9 cellular contexts compared by ENCODE assay signal in the genomic region with DNA sequence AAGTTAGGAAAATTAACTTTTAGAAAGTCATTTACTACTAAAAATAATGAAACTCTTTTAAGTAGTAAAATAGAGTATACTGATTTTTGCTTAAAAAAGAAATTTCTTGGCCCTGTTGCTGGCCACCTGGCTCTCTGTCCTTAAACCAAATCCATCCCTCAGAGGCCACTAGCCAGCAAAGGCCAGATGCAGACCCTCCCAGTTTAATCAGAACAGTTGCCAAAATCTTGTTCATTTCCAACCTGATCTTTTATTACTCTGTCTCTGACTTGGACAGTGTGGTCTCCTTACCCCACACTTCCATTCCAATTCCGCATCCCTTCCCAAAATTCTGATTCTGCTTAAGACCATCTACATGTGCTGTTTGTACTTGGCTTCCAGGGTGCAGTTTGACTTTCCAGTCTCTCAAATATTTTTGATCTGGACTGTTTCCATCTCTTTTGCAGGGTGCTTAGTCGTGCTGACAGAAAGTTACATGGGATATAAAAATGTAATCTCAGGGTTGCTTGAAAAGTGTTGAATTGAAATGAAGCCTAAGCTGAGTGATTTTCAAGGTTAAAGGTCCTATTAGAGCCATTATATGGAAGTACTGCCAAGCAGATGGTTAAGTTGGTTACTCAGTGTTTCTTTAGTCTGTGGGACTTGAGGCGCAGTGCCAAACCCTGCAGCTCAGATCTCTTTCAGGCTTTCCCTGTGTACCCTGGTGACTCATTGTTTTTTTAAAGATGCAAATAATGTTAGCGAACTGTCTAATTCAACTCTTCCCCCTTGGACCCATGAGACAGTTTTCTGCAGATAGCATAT. TPM values are rescaled to one million over a fixed set of nuclear protein-coding genes. Genes with fewer than 3 reads are reported as not detected.
DNase-seq lines count a peak whose midpoint lies in the region; ATAC-seq, FAIRE-seq and TF ChIP-seq lines count a peak whose summit lies in the region.
"Had no signal": no experiment of that assay in that cellular context is flagged by ENCODE, and none has a peak within 500 bp of the region (broad histone marks: within the 10 kb centered on the region; RNA-seq: fewer than 3 reads in every experiment).

No MANE protein-coding gene starts in this region.

- TF ChIP-seq CTCF in astrocyte (IDR thresholded peaks at IDR 0.05; ENCODE audit: insufficient read depth, low read depth, low read length) (no peak), left lung (IDR thresholded peaks at IDR 0.05) (no peak), CD14-positive monocyte (IDR thresholded peaks at IDR 0.05) (no peak)

- H2AFZ ChIP-seq in astrocyte (ENCODE audit: low read depth, low read length) = no peak overlapping the region

- H3K9me3 Mint-ChIP-seq in astrocyte (ENCODE audit: unreplicated experiment) (peaks cover 3% of the 10 kb centered on the region), CD14-positive monocyte (peaks cover 0 to 10% (median 4%) of the 10 kb centered on the region in 7 donors)

- no peak overlapping the region for H3K9ac ChIP-seq in astrocyte (ENCODE audit: low read length)

- H3K4me1 Mint-ChIP-seq in astrocyte (ENCODE audit: low read depth, unreplicated experiment) (peaks cover 22% of the 10 kb centered on the region), CD14-positive monocyte (peaks cover 31% of the 10 kb centered on the region)

- DNase-seq in activated CD4-positive, alpha-beta T cell treated with anti-CD3 and anti-CD28 coated beads, Interleukin-2, amount 50 U/mL, for 48 hours = peak; percentile 26 to 35
- DNase-seq in activated CD4-positive, alpha-beta T cell treated with anti-CD3 and anti-CD28 coated beads, Interleukin-2, amount 50 U/mL, for 1 hour = no peak
- DNase-seq in H4 (ENCODE audit: low spot score) (peak; percentile 95), LoVo (ENCODE audit: low spot score) (peak; percentile 78), astrocyte (ENCODE audit: low read depth) (peak; percentile 95), left lung (peak in 1 of 2 donors; percentile 79), CD14-positive monocyte (ENCODE audit: low spot score) (no peak)
- no peak for DNase-seq in stimulated activated naive CD4-positive, alpha-beta T cell (lab: John Stamatoyannopoulos, UW)

- peaks cover 3% of the 10 kb centered on the region for H4K20me1 ChIP-seq in astrocyte (ENCODE audit: insufficient read depth, low read length)

- H3K27me3 Mint-ChIP-seq in astrocyte (ENCODE audit: low read depth, unreplicated experiment) = no peaks in the 10 kb centered on the region
- peaks cover 2 to 11% (median 5%) of the 10 kb centered on the region in 3 donors for H3K27me3 Mint-ChIP-seq in CD14-positive monocyte (ENCODE audit: low read depth in 3 of 3)

- H3K27ac Mint-ChIP-seq in astrocyte (ENCODE audit: unreplicated experiment) = no peak overlapping the region
- H3K27ac Mint-ChIP-seq in CD14-positive monocyte = peak overlapping the region in 2 of 7 donors; percentile 2 to 4
- H3K27ac Mint-ChIP-seq: activated naive CD8-positive, alpha-beta T cell had no signal

- peak; percentile 88 for ATAC-seq in left lung

- intact Hi-C loops in left lung (cut with DNase I) (no loop called here), CD14-positive monocyte (cut with micrococcal nuclease) (no loop called here)

- peak; percentile 60 for FAIRE-seq in astrocyte (lab: Jason Lieb, UNC)

- peaks cover 37% of the 10 kb centered on the region for H3K4me1 ChIP-seq in astrocyte (ENCODE audit: insufficient read depth, low read length)
- peaks cover 18 to 33% of the 10 kb centered on the region in 2 donors for H3K4me1 ChIP-seq in left lung

- H3K4me3 ChIP-seq in astrocyte (ENCODE audit: insufficient read depth, low read depth, low read length) (no peak overlapping the region), left lung (no peak overlapping the region)

- H3K36me3 Mint-ChIP-seq in astrocyte (ENCODE audit: low read depth, unreplicated experiment) = no peaks in the 10 kb centered on the region
- H3K36me3 Mint-ChIP-seq in CD14-positive monocyte = no peaks in the 10 kb centered on the region

- H3K4me3 Mint-ChIP-seq in astrocyte (ENCODE audit: unreplicated experiment) = no peak overlapping the region
- no peak overlapping the region for H3K4me3 Mint-ChIP-seq in CD14-positive monocyte
- H3K4me3 Mint-ChIP-seq: activated naive CD8-positive, alpha-beta T cell had no signal

- H3K27ac ChIP-seq in astrocyte (ENCODE audit: low read depth, low read length) (peak overlapping the region; percentile 42), left lung (peak overlapping the region; percentile 37 to 54)

- H3K27me3 ChIP-seq in astrocyte (ENCODE audit: insufficient read depth, low read length) (no peaks in the 10 kb centered on the region), left lung (no peaks in the 10 kb centered on the region)

- H3K9me3 ChIP-seq in astrocyte (ENCODE audit: insufficient read depth, low read depth, low read length) = no peaks in the 10 kb centered on the region
- H3K9me3 ChIP-seq in left lung = no peaks in the 10 kb centered on the region

- H3K36me3 ChIP-seq in astrocyte (ENCODE audit: insufficient read depth, low read length) = no peaks in the 10 kb centered on the region
- no peaks in the 10 kb centered on the region for H3K36me3 ChIP-seq in left lung

- no peaks in the 10 kb centered on the region for H3K79me2 ChIP-seq in astrocyte (ENCODE audit: insufficient read depth, low read length)

- H3K4me2 ChIP-seq in astrocyte (ENCODE audit: low read length) = peak overlapping the region; percentile 77

RNA-seq across cellular contexts. Expression of a gene that starts 18.4 kb away (rescaled TPM):
- total RNA-seq in H4 (2014; rRNA removed; shearing (Covaris generic)) = 33.4 and 36.1 TPM in 2 replicates
- total RNA-seq in astrocyte = 39.8 and 48.9 TPM in 2 replicates
- 10 to 100 TPM; 55.8 to 72.4 TPM for total RNA-seq in left lung
- 10 to 100 TPM; 58.9 to 62.2 TPM for polyA plus RNA-seq in CD14-positive monocyte

RNA-seq across cellular contexts. Expression of a gene that starts 36.1 kb away (rescaled TPM):
- 19.1 and 35.6 TPM in 2 replicates for total RNA-seq in H4 (2014; rRNA removed; shearing (Covaris generic))
- total RNA-seq in astrocyte (120 and 132 TPM in 2 replicates), left lung (100 to 1,000 TPM; 103 to 121 TPM)
- polyA plus RNA-seq in CD14-positive monocyte = 100 to 1,000 TPM; 193 to 200 TPM

Comparison
In these comparisons a context has a peak if more than half of its experiments do, and no peak if none do; other contexts are left out.
1. DNase-seq: peak in activated CD4-positive, alpha-beta T cell treated with anti-CD3 and anti-CD28 coated beads, Interleukin-2, amount 50 U/mL, for 48 hours (2 of 2), H4 (single experiment), LoVo (single experiment) and astrocyte (single experiment); none in activated CD4-positive, alpha-beta T cell treated with anti-CD3 and anti-CD28 coated beads, Interleukin-2, amount 50 U/mL, for 1 hour (single experiment), stimulated activated naive CD4-positive, alpha-beta T cell (0 of 6) and CD14-positive monocyte (single experiment).